ENCODE assay signal across 1 cellular context in genomic region chr3:156341831-156342416, GRCh38.
TF ChIP-seq lines count a peak whose summit lies in the region.

No MANE protein-coding gene starts in this region.

TF ChIP-seq in GM12878, 131 proteins besides CTCF, POLR2A, EP300 and RAD21 (continued from another document):
- TF ChIP-seq ATF3 (IDR thresholded peaks at IDR 0.05; ENCODE audit: borderline replicate concordance, extremely low read depth, low read depth, low read length): no peak
- TF ChIP-seq SP1 (IDR thresholded peaks at IDR 0.05; ENCODE audit: low read depth, low read length): no peak
- TF ChIP-seq REST (IDR thresholded peaks at IDR 0.05; ENCODE audit: low read depth, low read length): no peak
